Comparison of ENCODE assay signal across 11 cellular contexts in genomic region chr22:17257091-17257490, GRCh38. TPM values are rescaled to one million over a fixed set of nuclear protein-coding genes. Genes with fewer than 3 reads are reported as not detected.
DNase-seq lines count a peak whose midpoint lies in the region; ATAC-seq and TF ChIP-seq lines count a peak whose summit lies in the region.
"Had no signal": no experiment of that assay in that cellular context is flagged by ENCODE, and none has a peak within 500 bp of the region (broad histone marks: within the 10 kb centered on the region; RNA-seq: fewer than 3 reads in every experiment).

No MANE protein-coding gene starts in this region.

- peak overlapping the region; percentile 75 for H3K4me2 ChIP-seq in OCI-LY7 (ENCODE audit: low read length)

- H3K36me3 Mint-ChIP-seq in activated CD8-positive, alpha-beta memory T cell treated with anti-CD3 and anti-CD28 coated beads, Interleukin-2, amount 10 ng/mL, durations not matched to agents 7 days and 5 days = no peaks in the 10 kb centered on the region

- H3K9me3 ChIP-seq in OCI-LY7 (ENCODE audit: low read length) = no peaks in the 10 kb centered on the region
- H3K9me3 ChIP-seq in iPS-20b (ENCODE audit: insufficient read depth, low read depth, low read length) = no peaks in the 10 kb centered on the region
- H3K9me3 ChIP-seq in thymus (ENCODE audit: control insufficient read depth) = no peaks in the 10 kb centered on the region
- H3K9me3 ChIP-seq: uterus had no signal

- CTCF ChIA-PET in activated CD8-positive, alpha-beta memory T cell treated with anti-CD3 and anti-CD28 coated beads, Interleukin-2, amount 10 ng/mL, durations not matched to agents 7 days and 5 days (lab: Charles Lee) = interaction anchor here (0.8 to 2.0 kb wide), 6 partner anchors 8 to 245 kb away, joined by 3 to 8 read pairs (median 4); no protein-coding TSS in a partner anchor
- CTCF ChIA-PET in OCI-LY7 (lab: Charles Lee; ENCODE audit: unreplicated experiment) = interaction anchor here (0.9 to 1.4 kb wide), 4 partner anchors 10 to 86 kb away, joined by 3 to 6 read pairs (median 5); no protein-coding TSS in a partner anchor

- H3K27ac ChIP-seq in OCI-LY7 (ENCODE audit: low read depth, low read length, poor library complexity, severe bottlenecking) (peak overlapping the region; percentile 84), iPS-20b (ENCODE audit: low read length) (peak overlapping the region; percentile 92), thymus (ENCODE audit: low read depth) (no peak overlapping the region)

- peak overlapping the region; percentile 72 for H3K27ac Mint-ChIP-seq in activated CD8-positive, alpha-beta memory T cell treated with anti-CD3 and anti-CD28 coated beads, Interleukin-2, amount 10 ng/mL, durations not matched to agents 7 days and 5 days

- H3K36me3 ChIP-seq in OCI-LY7 (ENCODE audit: insufficient read depth, low read length) (no peaks in the 10 kb centered on the region), iPS-20b (ENCODE audit: insufficient read depth, low read depth, low read length) (no peaks in the 10 kb centered on the region), thymus (ENCODE audit: control insufficient read depth, insufficient read depth) (no peaks in the 10 kb centered on the region)
- H3K36me3 ChIP-seq: uterus had no signal

- peaks cover 23% of the 10 kb centered on the region for H3K4me1 ChIP-seq in OCI-LY7 (ENCODE audit: insufficient read depth, low read length, poor library complexity, severe bottlenecking)
- H3K4me1 ChIP-seq in iPS-20b (ENCODE audit: insufficient read depth, low read length) = peaks cover 47% of the 10 kb centered on the region
- peaks cover 17% of the 10 kb centered on the region for H3K4me1 ChIP-seq in thymus (ENCODE audit: control insufficient read depth, insufficient read depth, low read length)
- H3K4me1 ChIP-seq: uterus had no signal

- H3K4me3 ChIP-seq in OCI-LY7 (ENCODE audit: low read depth, low read length, poor library complexity, severe bottlenecking) (no peak overlapping the region), iPS-20b (ENCODE audit: low read length) (peak overlapping the region; percentile 52; the same call in 1 of the 2 replicates), thymus (ENCODE audit: low read length) (peak overlapping the region; percentile 46)
- H3K4me3 ChIP-seq: uterus had no signal

- H3K4me3 Mint-ChIP-seq in activated CD8-positive, alpha-beta memory T cell treated with anti-CD3 and anti-CD28 coated beads, Interleukin-2, amount 10 ng/mL, durations not matched to agents 7 days and 5 days = no peak overlapping the region

- no peaks in the 10 kb centered on the region for H3K9me3 Mint-ChIP-seq in activated CD8-positive, alpha-beta memory T cell treated with anti-CD3 and anti-CD28 coated beads, Interleukin-2, amount 10 ng/mL, durations not matched to agents 7 days and 5 days (ENCODE audit: low read depth)

- DNase-seq in activated CD8-positive, alpha-beta memory T cell treated with anti-CD3 and anti-CD28 coated beads, Interleukin-2, amount 10 ng/mL, durations not matched to agents 7 days and 5 days = no peak
- no peak for DNase-seq in activated CD8-positive, alpha-beta memory T cell treated with anti-CD3 and anti-CD28 coated beads, Interleukin-2, amount 50 U/mL, for 48 hours
- no peak for DNase-seq in OCI-LY7 (ENCODE audit: low spot score)
- no peak for DNase-seq in NCI-H524 treated with DMSO at 0.1 percent for 48 hours (lab: John Stamatoyannopoulos, UW)
- DNase-seq in GM19240 (ENCODE audit: insufficient read length, low spot score) = no peak
- no peak for DNase-seq in NCI-H345 (lab: John Stamatoyannopoulos, UW)
- DNase-seq: anterior cingulate cortex, uterus had no signal

- no peak for ATAC-seq in activated CD8-positive, alpha-beta memory T cell treated with anti-CD3 and anti-CD28 coated beads, Interleukin-2, amount 10 ng/mL, durations not matched to agents 7 days and 5 days
- ATAC-seq: HepG2 had no signal

- H3K9me2 ChIP-seq in OCI-LY7 (ENCODE audit: insufficient read depth, low read length) = no peaks in the 10 kb centered on the region

- WGBS in thymus = 97% methylated on average over 5 of the region's 5 CpGs

- POLR2A ChIA-PET in OCI-LY7 (lab: Charles Lee) = interaction anchor here (0.7 to 2.1 kb wide), 8 partner anchors 10 to 81 kb away, joined by 3 to 21 read pairs (median 4); partner anchors contain the start of gene ADA2

- TF ChIP-seq CTCF in OCI-LY7 (conservative IDR thresholded peaks at IDR 0.05; ENCODE audit: low read length) = no peak

- no peaks in the 10 kb centered on the region for H4K20me1 ChIP-seq in OCI-LY7 (ENCODE audit: insufficient read depth, low read length)

- intact Hi-C loops in OCI-LY7 (cut with micrococcal nuclease; ENCODE audit: unreplicated experiment) = loop anchor here (5.0 kb wide), 2 partner anchors 230 to 330 kb away; no protein-coding TSS in a partner anchor

- peak overlapping the region; percentile 75; the same call in 1 of the 2 replicates for H3K9ac ChIP-seq in iPS-20b (ENCODE audit: low read depth, low read length)

- H3K27me3 Mint-ChIP-seq in activated CD8-positive, alpha-beta memory T cell treated with anti-CD3 and anti-CD28 coated beads, Interleukin-2, amount 10 ng/mL, durations not matched to agents 7 days and 5 days = peaks cover 6% of the 10 kb centered on the region

- H3K27me3 ChIP-seq in iPS-20b (ENCODE audit: insufficient read depth, low read length) (no peaks in the 10 kb centered on the region), thymus (ENCODE audit: control insufficient read depth, insufficient read depth) (no peaks in the 10 kb centered on the region)
- H3K27me3 ChIP-seq: uterus had no signal

- BruUV-seq in OCI-LY7 (replicated peaks; lab: Mats Ljungman, UMichigan) = no TSS peak

- H3K79me2 ChIP-seq in OCI-LY7 (ENCODE audit: insufficient read depth, low read depth, low read length) = no peaks in the 10 kb centered on the region

- peak overlapping the region; percentile 82 for H2AFZ ChIP-seq in OCI-LY7 (ENCODE audit: low read length)

- peaks cover 37% of the 10 kb centered on the region for H3K4me1 Mint-ChIP-seq in activated CD8-positive, alpha-beta memory T cell treated with anti-CD3 and anti-CD28 coated beads, Interleukin-2, amount 10 ng/mL, durations not matched to agents 7 days and 5 days

RNA-seq across cellular contexts. Expression of gene ADA2, which starts 37.9 kb away (rescaled TPM):
- total RNA-seq in activated CD8-positive, alpha-beta memory T cell treated with anti-CD3 and anti-CD28 coated beads, Interleukin-2, amount 10 ng/mL, durations not matched to agents 7 days and 5 days = 10 to 100 TPM; 39.4 to 51.3 TPM
- total RNA-seq in OCI-LY7 (2014; rRNA removed; shearing (Covaris generic)) = 16.5 and 19.6 TPM in 2 replicates
- 42.8 and 49.5 TPM in 2 replicates for total RNA-seq in OCI-LY7 (2022)
- polyA plus RNA-seq in thymus = 37.7 TPM
- total RNA-seq: HepG2 had no signal
- polyA plus RNA-seq: HepG2 had no signal
